18 cellular contexts compared by ENCODE assay signal in the genomic region with DNA sequence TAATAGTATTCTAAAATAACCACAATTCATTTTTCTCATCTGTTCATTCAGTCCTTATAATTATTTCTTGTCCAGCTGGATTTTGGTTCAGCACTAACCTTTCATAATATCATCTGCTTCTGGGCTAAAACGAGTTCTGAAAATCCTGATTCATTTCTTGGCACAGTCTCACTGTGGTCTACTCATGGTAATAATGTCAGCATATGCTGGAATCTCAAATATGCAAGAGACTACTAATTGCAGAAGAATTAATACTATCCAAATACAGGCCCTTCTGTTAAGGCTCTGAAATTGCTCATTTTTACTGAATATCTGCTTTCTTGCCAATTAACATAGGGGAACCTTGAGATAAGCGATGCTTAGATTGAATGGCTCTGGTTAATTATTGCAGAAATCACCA.
DNase-seq lines count a peak whose midpoint lies in the region; ATAC-seq, FAIRE-seq and TF ChIP-seq lines count a peak whose summit lies in the region.
"Had no signal": no experiment of that assay in that cellular context is flagged by ENCODE, and none has a peak within 500 bp of the region (broad histone marks: within the 10 kb centered on the region; RNA-seq: fewer than 3 reads in every experiment).

No MANE protein-coding gene starts in this region.

- H3K27me3 ChIP-seq in endothelial cell of umbilical vein (ENCODE audit: control insufficient read depth in 2 of 2, insufficient read depth in 2 of 2, low read length in 2 of 2): no peaks in the 10 kb centered on the region
- no peaks in the 10 kb centered on the region for H3K27me3 ChIP-seq in mesenchymal stem cell (ENCODE audit: control insufficient read depth in 1 of 2, insufficient read depth in 1 of 2, low read length in 2 of 2)
- H3K27me3 ChIP-seq in spleen (replicated peaks in 1 of 7): no peaks in the 10 kb centered on the region
- H3K27me3 ChIP-seq in MG63: no peaks in the 10 kb centered on the region
- H3K27me3 ChIP-seq: esophagus squamous epithelium, upper lobe of left lung had no signal

- H4K91ac ChIP-seq in mesenchymal stem cell (ENCODE audit: low read length): no peak overlapping the region

- H3K79me1 ChIP-seq in mesenchymal stem cell (replicated peaks; ENCODE audit: low read length, poor library complexity, severe bottlenecking): no peaks in the 10 kb centered on the region

- H3K9me1 ChIP-seq in endothelial cell of umbilical vein (replicated peaks; ENCODE audit: control insufficient read depth, extremely low read depth, insufficient read depth, low read length): no peaks in the 10 kb centered on the region

- H3K36me3 ChIP-seq in endothelial cell of umbilical vein (ENCODE audit: control insufficient read depth in 2 of 2, extremely low read depth in 1 of 2, insufficient read depth in 2 of 2, low read length in 2 of 2) (no peaks in the 10 kb centered on the region), mesenchymal stem cell (ENCODE audit: control insufficient read depth in 1 of 2, insufficient read depth in 2 of 2, low read depth in 1 of 2, low read length in 2 of 2) (no peaks in the 10 kb centered on the region), spleen (no peaks in the 10 kb centered on the region), MG63 (no peaks in the 10 kb centered on the region)
- H3K36me3 ChIP-seq: esophagus squamous epithelium, upper lobe of left lung had no signal

- H4K8ac ChIP-seq in mesenchymal stem cell (ENCODE audit: low read length): no peak overlapping the region

- WGBS in mesenchymal stem cell: 0% methylated on average over 1 of the region's 2 CpGs
- WGBS in spleen, 5 donors: 54 to 69% (median 60%) methylated on average over 2 of the region's 2 CpGs

- dilution Hi-C loops in endothelial cell of umbilical vein (cut with MboI; ENCODE audit: extremely low pct_ligation_motif_present, low sequenced_read_pairs): no loop called here

- intact Hi-C loops in endothelial cell of umbilical vein (cut with micrococcal nuclease): no loop called here
- intact Hi-C loops in spleen (cut with DNase I; ENCODE audit: low total_unique reads): no loop called here

- no peak overlapping the region for H2AK5ac ChIP-seq in mesenchymal stem cell (ENCODE audit: low read length, severe bottlenecking)

- TF ChIP-seq POLR2A in endothelial cell of umbilical vein (IDR thresholded peaks at IDR 0.05; ENCODE audit: low read depth, low read length): no peak
- TF ChIP-seq POLR2A in spleen (IDR thresholded peaks at IDR 0.05): no peak

- H3K4me1 ChIP-seq in endothelial cell of umbilical vein (ENCODE audit: control insufficient read depth, extremely low read depth, insufficient read depth, low read length): no peaks in the 10 kb centered on the region
- H3K4me1 ChIP-seq in mesenchymal stem cell (ENCODE audit: control insufficient read depth, insufficient read depth, low read depth, low read length): no peaks in the 10 kb centered on the region
- H3K4me1 ChIP-seq in spleen: no peaks in the 10 kb centered on the region
- H3K4me1 ChIP-seq: esophagus squamous epithelium, upper lobe of left lung had no signal

- ATAC-seq in GM18502 (IDR thresholded peaks at IDR 0.05; ENCODE audit: poor library complexity, unreplicated experiment): no peak
- ATAC-seq: CD8-positive, alpha-beta T cell had no signal

- no peak overlapping the region for H2BK15ac ChIP-seq in mesenchymal stem cell (ENCODE audit: low read depth, poor library complexity, severe bottlenecking)

- no peak overlapping the region for H3K18ac ChIP-seq in mesenchymal stem cell (ENCODE audit: low read depth in 1 of 2, low read length in 2 of 2)

- BruUV-seq in endothelial cell of umbilical vein (replicated peaks; lab: Mats Ljungman, UMichigan): no TSS peak

- in situ Hi-C loops in Caki2 (cut with HindIII; ENCODE audit: low pct_unique_long_range_greater_than_20kb, low sequenced_read_pairs): no loop called here

- H3K4me3 ChIP-seq in endothelial cell of umbilical vein (replicated peaks in 1 of 3; ENCODE audit: insufficient read depth in 1 of 3, low read depth in 1 of 3, low read length in 3 of 3) (no peak overlapping the region), mesenchymal stem cell (ENCODE audit: insufficient read depth in 1 of 2, low read depth in 1 of 2, low read length in 2 of 2) (no peak overlapping the region), coronary artery (no peak overlapping the region), spleen (no peak overlapping the region), MG63 (no peak overlapping the region)
- H3K4me3 ChIP-seq: esophagus squamous epithelium, upper lobe of left lung had no signal

- H3K14ac ChIP-seq in mesenchymal stem cell (ENCODE audit: low read length in 2 of 2): no peak overlapping the region

- no peak overlapping the region for H2AFZ ChIP-seq in endothelial cell of umbilical vein (ENCODE audit: low read depth, low read length)
- H2AFZ ChIP-seq in mesenchymal stem cell (ENCODE audit: low read depth, low read length): no peak overlapping the region

- no peak overlapping the region for H3K4me2 ChIP-seq in endothelial cell of umbilical vein (ENCODE audit: insufficient read depth, low read length)
- H3K4me2 ChIP-seq in mesenchymal stem cell (ENCODE audit: low read length, poor library complexity, severe bottlenecking): no peak overlapping the region

- H3K9me3 ChIP-seq in endothelial cell of umbilical vein (replicated peaks; ENCODE audit: control insufficient read depth, insufficient read depth, low read length) (no peaks in the 10 kb centered on the region), mesenchymal stem cell (ENCODE audit: control insufficient read depth, low read length) (no peaks in the 10 kb centered on the region), spleen (peaks cover 0 to 4% (median 0%) of the 10 kb centered on the region in 8 donors), MG63 (no peaks in the 10 kb centered on the region)
- H3K9me3 ChIP-seq: esophagus squamous epithelium, upper lobe of left lung had no signal

- H3K23ac ChIP-seq in mesenchymal stem cell (ENCODE audit: low read length in 2 of 2): no peak overlapping the region

- DNase-seq in Caki2 (ENCODE audit: low read depth) (peak; percentile 1), NCI-H446 treated with DMSO at 0.1 percent for 48 hours (lab: John Stamatoyannopoulos, UW) (peak; percentile 59), endothelial cell of umbilical vein (ENCODE audit: low read depth, low spot score) (peak; percentile 39), mesenchymal stem cell (peak; percentile 64), coronary artery (ENCODE audit: low spot score) (no peak), spleen (no peak), MG63 (no peak)
- DNase-seq: activated CD4-positive, alpha-beta T cell treated with anti-CD3 and anti-CD28 coated beads for 1 hour; activated T-cell treated with anti-CD3 and anti-CD28 coated beads for 4 hours; CD8-positive, alpha-beta T cell; cortex of kidney; esophagus squamous epithelium; kidney; NCI-H187; NCI-H524 treated with DMSO at 0.1 percent for 48 hours; upper lobe of left lung had no signal

- CTCF ChIA-PET in endothelial cell of umbilical vein (lab: Charles Lee): no interaction called here

- H4K20me1 ChIP-seq in endothelial cell of umbilical vein (replicated peaks; ENCODE audit: control insufficient read depth, extremely low read depth, insufficient read depth, low read length): no peaks in the 10 kb centered on the region

- H3K79me2 ChIP-seq in endothelial cell of umbilical vein (ENCODE audit: control insufficient read depth, insufficient read depth, low read length): no peaks in the 10 kb centered on the region

- no peak for TF ChIP-seq CTCF in endothelial cell of umbilical vein (IDR thresholded peaks at IDR 0.05; ENCODE audit: extremely low read depth in 1 of 2, insufficient read depth in 1 of 2, low read depth in 1 of 2, low read length in 2 of 2)
- TF ChIP-seq CTCF in coronary artery (IDR thresholded peaks at IDR 0.05): no peak
- no peak for TF ChIP-seq CTCF in spleen (IDR thresholded peaks at IDR 0.05 in 8 of 11, conservative IDR thresholded peaks at IDR 0.05 in 3 of 11)

- H3K9ac ChIP-seq in endothelial cell of umbilical vein (replicated peaks; ENCODE audit: extremely low read depth, insufficient read depth, low read length) (no peak overlapping the region), mesenchymal stem cell (ENCODE audit: low read length) (no peak overlapping the region)

- H2BK12ac ChIP-seq in mesenchymal stem cell (ENCODE audit: low read length in 2 of 2): no peak overlapping the region

- H3K4ac ChIP-seq in mesenchymal stem cell (ENCODE audit: low read depth in 1 of 2, low read length in 2 of 2): no peak overlapping the region

- H2BK5ac ChIP-seq in mesenchymal stem cell (ENCODE audit: low read depth, low read length, poor library complexity, severe bottlenecking): no peak overlapping the region

- no peak for FAIRE-seq in endothelial cell of umbilical vein (lab: Jason Lieb, UNC)
- FAIRE-seq: H54 had no signal

- no peak overlapping the region for H2BK120ac ChIP-seq in mesenchymal stem cell (ENCODE audit: low read depth, low read length)

- POLR2A ChIA-PET in endothelial cell of umbilical vein (lab: Charles Lee): no interaction called here

- H3K27ac ChIP-seq in endothelial cell of umbilical vein (ENCODE audit: insufficient read depth, low read depth, low read length) (no peak overlapping the region), mesenchymal stem cell (ENCODE audit: low read length, poor library complexity, severe bottlenecking) (no peak overlapping the region), coronary artery (no peak overlapping the region), spleen (no peak overlapping the region)
- H3K27ac ChIP-seq: esophagus squamous epithelium, upper lobe of left lung had no signal

TF ChIP-seq in endothelial cell of umbilical vein, 7 proteins besides CTCF, POLR2A, EP300 and RAD21:
- TF ChIP-seq POLR2AphosphoS5 (IDR thresholded peaks at IDR 0.05; ENCODE audit: insufficient read depth, low read depth, low read length): no peak
- no peak for TF ChIP-seq FOS (IDR thresholded peaks at IDR 0.05; ENCODE audit: borderline replicate concordance, insufficient read depth, low read length)
- TF ChIP-seq, protein P1, sequence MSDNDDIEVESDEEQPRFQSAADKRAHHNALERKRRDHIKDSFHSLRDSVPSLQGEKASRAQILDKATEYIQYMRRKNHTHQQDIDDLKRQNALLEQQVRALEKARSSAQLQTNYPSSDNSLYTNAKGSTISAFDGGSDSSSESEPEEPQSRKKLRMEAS (IDR thresholded peaks at IDR 0.05; ENCODE audit: insufficient read depth, insufficient read length): no peak
- TF ChIP-seq MYC (IDR thresholded peaks at IDR 0.05; ENCODE audit: low read depth, low read length): no peak
- TF ChIP-seq GATA2 (IDR thresholded peaks at IDR 0.05; ENCODE audit: insufficient read depth, insufficient read length, low read depth, low read length): no peak
- no peak for TF ChIP-seq JUN (IDR thresholded peaks at IDR 0.05; ENCODE audit: borderline replicate concordance, insufficient read depth, insufficient read length, low read depth)
- TF ChIP-seq EZH2 (IDR thresholded peaks at IDR 0.05; ENCODE audit: borderline replicate concordance, low read depth, low read length, severe bottlenecking): no peak

Comparison
In these comparisons a context has a peak if more than half of its experiments do, and no peak if none do; other contexts are left out.
1. DNase-seq: peak in Caki2 (single experiment), NCI-H446 treated with DMSO at 0.1 percent for 48 hours (single experiment), endothelial cell of umbilical vein (single experiment) and mesenchymal stem cell (single experiment); none in coronary artery (single experiment), spleen (single experiment) and MG63 (single experiment).